In genomic region chr4:90816754-90817153, GRCh38 we compare ENCODE assay signal across 18 cellular contexts.
A peak's percentile ranks its signal among the peaks of the same experiment; 100 is the strongest.
DNase-seq lines count a peak whose midpoint lies in the region; ATAC-seq and TF ChIP-seq lines count a peak whose summit lies in the region.
"Had no signal": no experiment of that assay in that cellular context is flagged by ENCODE, and none has a peak within 500 bp of the region (broad histone marks: within the 10 kb centered on the region; RNA-seq: fewer than 3 reads in every experiment).

No MANE protein-coding gene starts in this region.

- H3K36me3 ChIP-seq in H7 (replicated peaks; ENCODE audit: control insufficient read depth, insufficient read depth, low read length) (no peaks in the 10 kb centered on the region), iPS-20b (ENCODE audit: insufficient read depth, low read depth, low read length) (peaks cover 16% of the 10 kb centered on the region; the same call in 1 of the 2 replicates), mucosa of descending colon (ENCODE audit: low read depth) (no peaks in the 10 kb centered on the region)

- H3K9ac ChIP-seq in iPS-20b (ENCODE audit: low read depth, low read length): no peak overlapping the region; the same call in 1 of the 2 replicates

- H3K9me3 ChIP-seq in iPS-20b (ENCODE audit: insufficient read depth, low read depth, low read length) (peaks cover 37% of the 10 kb centered on the region), mucosa of descending colon (peaks cover 2% of the 10 kb centered on the region)

- DNase-seq in DMS53 (lab: John Stamatoyannopoulos, UW): peak; percentile 32
- peak; percentile 7 for DNase-seq in H7
- DNase-seq in NCI-H510A (lab: John Stamatoyannopoulos, UW): peak; percentile 4
- no peak for DNase-seq in NCI-H128 (lab: John Stamatoyannopoulos, UW; ENCODE audit: unreplicated experiment)
- no peak for DNase-seq in mucosa of descending colon
- DNase-seq in left lobe of liver (ENCODE audit: low spot score): no peak
- DNase-seq: DND-41, Karpas-422, NCI-H1436, NCI-H187 treated with DMSO at 0.1 percent for 48 hours, NCI-H2171, NCI-H526 treated with DMSO at 0.1 percent for 48 hours, PC-9, RPMI8226, SHP77 had no signal

- H3K4me3 ChIP-seq in H7 (ENCODE audit: insufficient read depth, low read depth, low read length) (no peak overlapping the region), iPS-20b (ENCODE audit: low read length) (peak overlapping the region; percentile 37; the same call in 1 of the 2 replicates), mucosa of descending colon (no peak overlapping the region)
- H3K4me3 ChIP-seq: GM12878, PC-9 had no signal

- H3K27ac ChIP-seq in iPS-20b (ENCODE audit: low read length): no peak overlapping the region
- H3K27ac ChIP-seq: PC-9 had no signal

- no peak for TF ChIP-seq CTCF in mucosa of descending colon (IDR thresholded peaks at IDR 0.05)

- H3K27me3 ChIP-seq in H7 (ENCODE audit: control insufficient read depth, insufficient read depth, low read length) (no peaks in the 10 kb centered on the region), iPS-20b (ENCODE audit: insufficient read depth, low read length) (no peaks in the 10 kb centered on the region)

- ATAC-seq in mucosa of descending colon (no peak), left lobe of liver (no peak)
- ATAC-seq: GM12878, HCT116 had no signal

- intact Hi-C loops in mucosa of descending colon (cut with DNase I, micrococcal nuclease): no loop called here

- H3K4me1 ChIP-seq in iPS-20b (ENCODE audit: insufficient read depth, low read length): peaks cover 7% of the 10 kb centered on the region; the same call in 1 of the 2 replicates
- H3K4me1 ChIP-seq in mucosa of descending colon (ENCODE audit: low read depth): no peaks in the 10 kb centered on the region

Comparison
In these comparisons a context has a peak if more than half of its experiments do, and no peak if none do; other contexts are left out.
1. DNase-seq: peak in DMS53 (single experiment), H7 (single experiment) and NCI-H510A (single experiment); none in NCI-H128 (single experiment), mucosa of descending colon (0 of 3) and left lobe of liver (single experiment).